Comparison of ENCODE assay signal across 15 cellular contexts in the genomic region with DNA sequence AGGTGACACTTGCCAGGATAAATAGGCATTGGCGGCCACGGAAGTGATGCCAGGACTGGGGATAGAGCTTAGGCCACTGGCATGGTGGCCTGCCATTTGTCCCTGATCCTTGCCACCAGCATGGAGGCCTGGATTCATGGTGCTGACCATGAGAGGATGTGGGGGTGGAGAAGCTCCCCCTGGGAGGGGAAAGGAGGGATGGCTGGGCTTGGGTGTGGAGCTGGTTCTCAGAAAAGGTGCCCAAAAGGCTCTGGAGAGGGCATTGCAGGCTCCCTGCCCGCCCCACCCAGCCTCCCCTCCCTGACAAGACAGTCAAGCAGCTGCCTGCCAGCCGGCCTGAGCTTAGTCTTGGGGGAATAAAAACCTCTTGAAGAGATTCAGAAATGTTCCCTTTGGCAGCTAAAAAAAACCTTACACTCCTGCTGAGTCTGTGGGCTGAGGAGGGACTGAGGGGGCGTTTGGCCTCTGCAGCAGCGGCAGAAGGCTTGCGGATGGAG.
DNase-seq lines count a peak whose midpoint lies in the region; ATAC-seq and TF ChIP-seq lines count a peak whose summit lies in the region.
"Had no signal": no experiment of that assay in that cellular context is flagged by ENCODE, and none has a peak within 500 bp of the region (broad histone marks: within the 10 kb centered on the region; RNA-seq: fewer than 3 reads in every experiment).

No MANE protein-coding gene starts in this region.

- H3K4me3 ChIP-seq in AG04450 (ENCODE audit: low read depth, low read length), result no peak overlapping the region
- H3K4me3 ChIP-seq in RWPE2 (ENCODE audit: severe bottlenecking), result no peak overlapping the region
- H3K4me3 ChIP-seq in gastrocnemius medialis, result no peak overlapping the region
- H3K4me3 ChIP-seq: spleen had no signal

- WGBS in H9 (ENCODE audit: extremely low coverage, insufficient read length, low lambda C conversion rate), result no CpG with 5 or more reads among the region's 7 CpGs

- H2BK12ac ChIP-seq in H9 (ENCODE audit: insufficient read length, low read depth, low read length), result no peak overlapping the region

- no peak overlapping the region for H4K91ac ChIP-seq in H9 (ENCODE audit: insufficient read length, low read depth, low read length)

- no peaks in the 10 kb centered on the region for H3K9me3 Mint-ChIP-seq in H9
- H3K9me3 Mint-ChIP-seq: activated T-cell treated with anti-CD3 and anti-CD28 coated beads, Interleukin-2, amount 50 U/mL, for 4 hours; IgD-negative memory B cell; memory B cell had no signal

- H3K4me1 ChIP-seq in RWPE2 (ENCODE audit: insufficient read depth, poor library complexity, severe bottlenecking) (peaks cover 42% of the 10 kb centered on the region), gastrocnemius medialis (peaks cover 48 to 57% of the 10 kb centered on the region in 2 donors), H9 (ENCODE audit: insufficient read depth, low read length) (no peaks in the 10 kb centered on the region; the same call in none of the 2 replicates)

- peaks cover 0 to 4% (median 0%) of the 10 kb centered on the region in 3 experiments; a peak in 3 of 7 replicates for H3K36me3 Mint-ChIP-seq in H9 (ENCODE audit: insufficient read depth in 1 of 3, low read depth in 3 of 3)
- H3K36me3 Mint-ChIP-seq: IgD-negative memory B cell, memory B cell had no signal

- H3T11ph ChIP-seq in H9 (ENCODE audit: low read length), result no peak overlapping the region

- no peak overlapping the region for H3K4me2 ChIP-seq in H9 (ENCODE audit: insufficient read depth, insufficient read length, low read length)

- no peaks in the 10 kb centered on the region for H3K79me1 ChIP-seq in H9 (ENCODE audit: insufficient read depth, low read depth, low read length, poor library complexity, severe bottlenecking)

- DNase-seq in AG04450 (ENCODE audit: low read depth, low spot score) (no peak), RWPE2 (ENCODE audit: low spot score) (no peak), left ventricle myocardium superior (peak; percentile 55), gastrocnemius medialis (no peak), NCI-H82 treated with DMSO at 0.1 percent for 48 hours (lab: John Stamatoyannopoulos, UW; ENCODE audit: unreplicated experiment) (no peak), NOMO-1 (lab: John Stamatoyannopoulos, UW; ENCODE audit: unreplicated experiment in 2 of 2) (no peak), H9 (no peak)
- DNase-seq: activated T-cell treated with anti-CD3 and anti-CD28 coated beads, Interleukin-2, amount 50 U/mL, for 4 hours; BE2C; foreskin melanocyte; spleen; WERI-Rb-1 had no signal

- no peak overlapping the region for H2AK5ac ChIP-seq in H9 (ENCODE audit: insufficient read length, low read length)

- H3K14ac ChIP-seq in H9 (ENCODE audit: insufficient read depth, low read length), result no peak overlapping the region; the same call in 1 of the 2 replicates

- H3K36me3 ChIP-seq in RWPE2 (ENCODE audit: low read depth) (no peaks in the 10 kb centered on the region), gastrocnemius medialis (no peaks in the 10 kb centered on the region)
- H3K36me3 ChIP-seq: spleen had no signal

- peaks cover 2% of the 10 kb centered on the region; the same call in 1 of the 2 replicates for H3K27me3 Mint-ChIP-seq in H9 (ENCODE audit: low read depth)
- H3K27me3 Mint-ChIP-seq: IgD-negative memory B cell, memory B cell had no signal

- H3K9ac ChIP-seq in H9 (ENCODE audit: extremely low read depth, insufficient read length, low read length), result no peak overlapping the region

- CTCF ChIA-PET in AG04450 (lab: Charles Lee), result interaction anchor here (1.3 to 10.4 kb wide), 6 partner anchors 10 to 165 kb away, joined by 3 to 232 read pairs (median 14); no protein-coding TSS in a partner anchor

- H3K79me2 ChIP-seq in H9 (ENCODE audit: insufficient read depth, low read length), result no peaks in the 10 kb centered on the region

- no peak for TF ChIP-seq CTCF in AG04450 (IDR thresholded peaks at IDR 0.05; ENCODE audit: low read depth, low read length)
- no peak for TF ChIP-seq CTCF in RWPE2 (IDR thresholded peaks at IDR 0.05; ENCODE audit: poor library complexity, severe bottlenecking)
- TF ChIP-seq CTCF in gastrocnemius medialis (IDR thresholded peaks at IDR 0.05 in 4 of 5, conservative IDR thresholded peaks at IDR 0.05 in 1 of 5), result no peak
- TF ChIP-seq CTCF in H9 (conservative IDR thresholded peaks at IDR 0.05), result no peak

- intact Hi-C loops in left ventricle myocardium superior (cut with micrococcal nuclease) (loop anchor here (2.0 kb wide), 1 partner anchor 82 kb away; no protein-coding TSS in a partner anchor), gastrocnemius medialis (cut with DNase I; ENCODE audit: low total_unique reads) (loop anchor here (5.0 kb wide), 1 partner anchor 171 kb away; no protein-coding TSS in a partner anchor)

- no peak overlapping the region for H2BK120ac ChIP-seq in H9 (ENCODE audit: low read depth, low read length, poor library complexity, severe bottlenecking)

- H3K27me3 ChIP-seq in AG04450 (ENCODE audit: control insufficient read depth, insufficient read depth, low read length) (no peaks in the 10 kb centered on the region), RWPE2 (ENCODE audit: insufficient read depth, poor library complexity, severe bottlenecking) (no peaks in the 10 kb centered on the region), gastrocnemius medialis (no peaks in the 10 kb centered on the region), H9 (ENCODE audit: insufficient read depth, low read length) (no peaks in the 10 kb centered on the region)
- H3K27me3 ChIP-seq: BE2C, spleen had no signal

- H3K9me3 ChIP-seq in AG04450 (ENCODE audit: control insufficient read depth, insufficient read depth, low read length) (no peaks in the 10 kb centered on the region), RWPE2 (ENCODE audit: severe bottlenecking) (no peaks in the 10 kb centered on the region), gastrocnemius medialis (no peaks in the 10 kb centered on the region), H9 (ENCODE audit: control insufficient read depth, low read depth, low read length) (no peaks in the 10 kb centered on the region)
- H3K9me3 ChIP-seq: BE2C, spleen had no signal

- POLR2A ChIA-PET in AG04450 (lab: Yijun Ruan, JAX), result interaction anchor here (0.7 to 0.9 kb wide), 2 partner anchors 9 to 80 kb away, joined by 5 to 6 read pairs; no protein-coding TSS in a partner anchor

- no peak for ATAC-seq in RWPE2 (ENCODE audit: low read depth)
- no peak for ATAC-seq in left ventricle myocardium superior
- ATAC-seq in gastrocnemius medialis, result no peak
- ATAC-seq in HG03139 (IDR thresholded peaks at IDR 0.05; ENCODE audit: unreplicated experiment), result no peak
- ATAC-seq: activated T-cell treated with anti-CD3 and anti-CD28 coated beads, Interleukin-2, amount 50 U/mL, for 4 hours had no signal

- H3K27ac Mint-ChIP-seq in H9, result no peak overlapping the region
- H3K27ac Mint-ChIP-seq: IgD-negative memory B cell, memory B cell had no signal

- no peaks in the 10 kb centered on the region for H4K20me1 ChIP-seq in H9 (ENCODE audit: control insufficient read depth, insufficient read depth, insufficient read length)

- peak overlapping the region; percentile 39 for H3K27ac ChIP-seq in AG04450 (ENCODE audit: low read depth, low read length)
- H3K27ac ChIP-seq in RWPE2 (ENCODE audit: poor library complexity, severe bottlenecking), result peak overlapping the region; percentile 95
- peak overlapping the region; percentile 75 to 85 (median 80) for H3K27ac ChIP-seq in gastrocnemius medialis
- no peak overlapping the region for H3K27ac ChIP-seq in H9 (ENCODE audit: insufficient read length, low read depth, low read length)
- H3K27ac ChIP-seq: spleen, WERI-Rb-1 had no signal

- H2BK5ac ChIP-seq in H9 (ENCODE audit: insufficient read length, low read length), result no peak overlapping the region

- no peak for TF ChIP-seq POLR2A in gastrocnemius medialis (IDR thresholded peaks at IDR 0.05)

- in situ Hi-C loops in gastrocnemius medialis (cut with MboI; ENCODE audit: low sequenced_read_pairs in 4 of 4), result loop anchor here (5.0 to 10.0 kb wide), 2 partner anchors 74 to 76 kb away; no protein-coding TSS in a partner anchor

- H2AFZ ChIP-seq in H9 (ENCODE audit: low read length), result no peak overlapping the region

- H3K4me3 Mint-ChIP-seq in H9, result no peak overlapping the region; a peak in 1 of 5 replicates
- H3K4me3 Mint-ChIP-seq: activated T-cell treated with anti-CD3 and anti-CD28 coated beads, Interleukin-2, amount 50 U/mL, for 4 hours; memory B cell had no signal

- H3K23ac ChIP-seq in H9 (ENCODE audit: insufficient read length, low read depth, low read length), result no peak overlapping the region

- peaks cover 25 to 32% of the 10 kb centered on the region in 2 experiments for H3K4me1 Mint-ChIP-seq in H9

- no peak overlapping the region for H3K4ac ChIP-seq in H9 (ENCODE audit: low read depth, low read length)

- H3K18ac ChIP-seq in H9 (ENCODE audit: insufficient read length, low read depth, low read length), result no peak overlapping the region

- H2BK15ac ChIP-seq in H9 (ENCODE audit: low read depth, low read length), result no peak overlapping the region

- H3K56ac ChIP-seq in H9 (ENCODE audit: insufficient read length, low read depth, low read length), result no peak overlapping the region

- no peak overlapping the region for H2BK20ac ChIP-seq in H9 (ENCODE audit: low read depth, low read length, poor library complexity, severe bottlenecking)

- no peak overlapping the region for H4K5ac ChIP-seq in H9 (ENCODE audit: insufficient read length, low read depth, low read length)

- no peak overlapping the region for H4K8ac ChIP-seq in H9 (replicated peaks; ENCODE audit: insufficient read length, low read depth, low read length)

- H3K23me2 ChIP-seq in H9 (ENCODE audit: insufficient read length, low read depth, low read length, poor library complexity, severe bottlenecking), result no peaks in the 10 kb centered on the region
